Comparison of ENCODE assay signal across 10 cellular contexts in genomic region chr15:39784125-39784524, GRCh38. TPM values are rescaled to one million over a fixed set of nuclear protein-coding genes. Genes with fewer than 3 reads are reported as not detected.
DNase-seq lines count a peak whose midpoint lies in the region; ATAC-seq and TF ChIP-seq lines count a peak whose summit lies in the region.
"Had no signal": no experiment of that assay in that cellular context is flagged by ENCODE, and none has a peak within 500 bp of the region (broad histone marks: within the 10 kb centered on the region; RNA-seq: fewer than 3 reads in every experiment).

No MANE protein-coding gene starts in this region.

- no peaks in the 10 kb centered on the region for H3K9me3 ChIP-seq in left ventricle myocardium inferior (replicated peaks)
- H3K9me3 ChIP-seq in hepatocyte (ENCODE audit: low read depth) = no peaks in the 10 kb centered on the region

- H3K36me3 ChIP-seq in left ventricle myocardium inferior (no peaks in the 10 kb centered on the region), hepatocyte (replicated peaks; ENCODE audit: insufficient read depth, low read depth) (no peaks in the 10 kb centered on the region)

- H3K27me3 Mint-ChIP-seq in activated B cell treated with CpG ODN at 0.5 μM for 24 hours = no peaks in the 10 kb centered on the region
- no peaks in the 10 kb centered on the region for H3K27me3 Mint-ChIP-seq in type B pancreatic cell

- POLR2A ChIA-PET in activated B cell treated with CpG ODN at 0.5 μM for 24 hours (lab: Charles Lee) = no interaction called here

- H3K27ac ChIP-seq in left ventricle myocardium inferior (replicated peaks) (peak overlapping the region; percentile 84), hepatocyte (no peak overlapping the region)

- H3K4me3 ChIP-seq in left ventricle myocardium inferior (peak overlapping the region; percentile 86), hepatocyte (no peak overlapping the region), lower leg skin (ENCODE audit: low read depth, poor library complexity, severe bottlenecking) (no peak overlapping the region)

- no peak overlapping the region for H2AFZ ChIP-seq in hepatocyte

- intact Hi-C loops in left ventricle myocardium inferior (cut with micrococcal nuclease) (no loop called here), cardiac septum (cut with DNase I) (loop anchor here (10.0 kb wide), 2 partner anchors 251 to 1329 kb away; partner anchors contain the start of genes FAM98B and SRP14), activated B cell treated with CpG ODN at 0.5 μM for 24 hours (cut with micrococcal nuclease) (loop anchor here (5.0 to 10.0 kb wide), 3 partner anchors 598 to 1332 kb away; partner anchors contain the start of genes FAM98B and KNSTRN), head of caudate nucleus (cut with DNase I) (loop anchor here (5.0 kb wide), 2 partner anchors 138 to 253 kb away; partner anchors contain the start of genes GPR176 and SRP14), lower leg skin (cut with DNase I; ENCODE audit: low total_unique reads) (no loop called here)

- no peak for TF ChIP-seq CTCF in left ventricle myocardium inferior (IDR thresholded peaks at IDR 0.05; ENCODE audit: borderline replicate concordance)
- TF ChIP-seq CTCF in activated B cell treated with CpG ODN at 0.5 μM for 24 hours (IDR thresholded peaks at IDR 0.05) = no peak
- no peak for TF ChIP-seq CTCF in hepatocyte (IDR thresholded peaks at IDR 0.05; ENCODE audit: poor library complexity)
- TF ChIP-seq CTCF in type B pancreatic cell (conservative IDR thresholded peaks at IDR 0.05) = no peak
- TF ChIP-seq CTCF in lower leg skin (IDR thresholded peaks at IDR 0.05) = no peak

- DNase-seq in left ventricle myocardium inferior (no peak), cardiac septum (ENCODE audit: low spot score) (no peak), activated B cell treated with CpG ODN at 0.5 μM for 24 hours (no peak), hepatocyte (ENCODE audit: low spot score) (no peak), type B pancreatic cell (ENCODE audit: extremely low spot score, unreplicated experiment) (no peak), head of caudate nucleus (no peak), NCI-H345 (lab: John Stamatoyannopoulos, UW) (no peak), lower leg skin (ENCODE audit: low spot score in 2 of 2) (no peak)
- DNase-seq: activated CD4-positive, CD25-positive, alpha-beta regulatory T cell treated with anti-CD3 and anti-CD28 coated beads, Interleukin-2, amount 50 U/mL, for 72 hours; NCI-H1694 had no signal

- H3K27ac Mint-ChIP-seq in activated B cell treated with CpG ODN at 0.5 μM for 24 hours (peak overlapping the region; percentile 24), type B pancreatic cell (no peak overlapping the region)

- H3K27me3 ChIP-seq in left ventricle myocardium inferior (ENCODE audit: low read depth) = no peaks in the 10 kb centered on the region
- H3K27me3 ChIP-seq in hepatocyte = no peaks in the 10 kb centered on the region

- H3K79me2 ChIP-seq in hepatocyte = peaks cover 8% of the 10 kb centered on the region

- H4K20me1 ChIP-seq in hepatocyte (ENCODE audit: insufficient read depth, poor library complexity, severe bottlenecking) = no peaks in the 10 kb centered on the region

- peak overlapping the region; percentile 82 for H3K4me2 ChIP-seq in hepatocyte

- H3K4me3 Mint-ChIP-seq in activated B cell treated with CpG ODN at 0.5 μM for 24 hours (peak overlapping the region; percentile 98), type B pancreatic cell (peak overlapping the region; percentile 86)

- WGBS in hepatocyte (ENCODE audit: low lambda C conversion rate, missing lambda C conversion rate) = 77% methylated on average over 4 of the region's 4 CpGs
- WGBS in lower leg skin, 2 donors = 31 to 43% methylated on average over 4 of the region's 4 CpGs

- peaks cover 40% of the 10 kb centered on the region for H3K4me1 ChIP-seq in left ventricle myocardium inferior
- peaks cover 19% of the 10 kb centered on the region for H3K4me1 ChIP-seq in hepatocyte (ENCODE audit: insufficient read depth)

- no peak for TF ChIP-seq POLR2A in lower leg skin (IDR thresholded peaks at IDR 0.05)

- CTCF ChIA-PET in activated B cell treated with CpG ODN at 0.5 μM for 24 hours (lab: Charles Lee) = interaction anchor here (1.3 to 2.3 kb wide), 3 partner anchors 261 to 495 kb away, joined by 5 to 14 read pairs (median 5); no protein-coding TSS in a partner anchor

- no peak for ATAC-seq in activated B cell treated with CpG ODN at 0.5 μM for 24 hours (ENCODE audit: low read depth)

- H3K9me3 Mint-ChIP-seq in activated B cell treated with CpG ODN at 0.5 μM for 24 hours (no peaks in the 10 kb centered on the region), type B pancreatic cell (no peaks in the 10 kb centered on the region)

- no peaks in the 10 kb centered on the region for H3K9me2 ChIP-seq in hepatocyte (replicated peaks; ENCODE audit: insufficient read depth)

- H3K36me3 Mint-ChIP-seq in activated B cell treated with CpG ODN at 0.5 μM for 24 hours (ENCODE audit: low read depth) (peaks cover 14% of the 10 kb centered on the region), type B pancreatic cell (no peaks in the 10 kb centered on the region)

- peaks cover 44% of the 10 kb centered on the region for H3K4me1 Mint-ChIP-seq in activated B cell treated with CpG ODN at 0.5 μM for 24 hours
- peaks cover 51% of the 10 kb centered on the region for H3K4me1 Mint-ChIP-seq in type B pancreatic cell (ENCODE audit: unreplicated experiment)

RNA-seq across cellular contexts. Expression of gene FSIP1, which starts 1.5 kb away (rescaled TPM):
- total RNA-seq in left ventricle myocardium inferior (1.2 TPM), cardiac septum (2.0 TPM), activated B cell treated with CpG ODN at 0.5 μM for 24 hours (0.32 and 0.53 TPM in 2 replicates), hepatocyte (0.56 and 0.60 TPM in 2 replicates), type B pancreatic cell (ENCODE audit: low replicate concordance) (0.88 and 2.9 TPM in 2 replicates), lower leg skin (under 1 TPM in 1 of 4 donors, not detected in 3; 0.17 TPM)
- 0.79 TPM in 1 of 2 replicates, not detected in the other for polyA plus RNA-seq in hepatocyte

Comparison
In these comparisons a context has a peak if more than half of its experiments do, and no peak if none do; other contexts are left out.
1. intact Hi-C loops: an anchor here in cardiac septum (10.0 kb wide), activated B cell treated with CpG ODN at 0.5 μM for 24 hours (5.0 to 10.0 kb wide) and head of caudate nucleus (5.0 kb wide); none called in left ventricle myocardium inferior and lower leg skin.